In genomic region chr6:72689107-72689954, GRCh38 we compare ENCODE assay signal across 12 cellular contexts.
DNase-seq lines count a peak whose midpoint lies in the region; ATAC-seq, FAIRE-seq and TF ChIP-seq lines count a peak whose summit lies in the region.
"Had no signal": no experiment of that assay in that cellular context is flagged by ENCODE, and none has a peak within 500 bp of the region (broad histone marks: within the 10 kb centered on the region; RNA-seq: fewer than 3 reads in every experiment).

No MANE protein-coding gene starts in this region.

- no peaks in the 10 kb centered on the region for H3K9me3 Mint-ChIP-seq in activated CD4-positive, alpha-beta T cell treated with anti-CD3 and anti-CD28 coated beads, Interleukin-2, amount 10 ng/mL, durations not matched to agents 24 days and 14 days
- H3K9me3 Mint-ChIP-seq: nephron, WTC11 had no signal

- H3K4me1 Mint-ChIP-seq in activated CD4-positive, alpha-beta T cell treated with anti-CD3 and anti-CD28 coated beads, Interleukin-2, amount 10 ng/mL, durations not matched to agents 24 days and 14 days: peaks cover 4% of the 10 kb centered on the region
- H3K4me1 Mint-ChIP-seq: nephron had no signal

- H3K27ac Mint-ChIP-seq in activated CD4-positive, alpha-beta T cell treated with anti-CD3 and anti-CD28 coated beads, Interleukin-2, amount 10 ng/mL, durations not matched to agents 24 days and 14 days: peak overlapping the region; percentile 0
- H3K27ac Mint-ChIP-seq: nephron, WTC11 had no signal

- no peak for DNase-seq in activated CD4-positive, alpha-beta T cell treated with anti-CD3 and anti-CD28 coated beads, Interleukin-2, amount 10 ng/mL, durations not matched to agents 24 days and 14 days
- DNase-seq in activated CD4-positive, alpha-beta T cell treated with anti-CD3 and anti-CD28 coated beads for 1 hour: no peak
- no peak for DNase-seq in cerebellar nuclear complex (lab: John Stamatoyannopoulos, UW)
- no peak for DNase-seq in H54 (ENCODE audit: insufficient read length, low spot score)
- no peak for DNase-seq in NCI-H2171 treated with DMSO at 0.1 percent for 48 hours (lab: John Stamatoyannopoulos, UW)
- no peak for DNase-seq in NCI-H1694 treated with DMSO at 0.1 percent for 48 hours (lab: John Stamatoyannopoulos, UW)
- DNase-seq: NCI-H526 had no signal

- TF ChIP-seq POLR2A in H54 (IDR thresholded peaks at IDR 0.05; ENCODE audit: low read depth, low read length): no peak

- H3K36me3 Mint-ChIP-seq in activated CD4-positive, alpha-beta T cell treated with anti-CD3 and anti-CD28 coated beads, Interleukin-2, amount 10 ng/mL, durations not matched to agents 24 days and 14 days (ENCODE audit: low read depth): peaks cover 6% of the 10 kb centered on the region
- H3K36me3 Mint-ChIP-seq: WTC11 had no signal

- ATAC-seq in HG02623 (IDR thresholded peaks at IDR 0.05; ENCODE audit: unreplicated experiment): peak; percentile 85
- peak; percentile 88 for ATAC-seq in HG03571 (IDR thresholded peaks at IDR 0.05; ENCODE audit: unreplicated experiment)
- ATAC-seq: A549, WTC11 had no signal

- intact Hi-C loops in activated CD4-positive, alpha-beta T cell treated with anti-CD3 and anti-CD28 coated beads, Interleukin-2, amount 10 ng/mL, durations not matched to agents 24 days and 14 days (cut with micrococcal nuclease): no loop called here

- FAIRE-seq in H54 (lab: Jason Lieb, UNC): no peak
- FAIRE-seq: A549 had no signal

- no peak overlapping the region for H3K4me3 Mint-ChIP-seq in activated CD4-positive, alpha-beta T cell treated with anti-CD3 and anti-CD28 coated beads, Interleukin-2, amount 10 ng/mL, durations not matched to agents 24 days and 14 days
- H3K4me3 Mint-ChIP-seq: nephron, WTC11 had no signal

- no peaks in the 10 kb centered on the region for H3K27me3 Mint-ChIP-seq in activated CD4-positive, alpha-beta T cell treated with anti-CD3 and anti-CD28 coated beads, Interleukin-2, amount 10 ng/mL, durations not matched to agents 24 days and 14 days
